In genomic region chr9:98808411-98808815, GRCh38 we compare ENCODE assay signal across 8 cellular contexts. TPM values are rescaled to one million over a fixed set of nuclear protein-coding genes. Genes with fewer than 3 reads are reported as not detected.
DNase-seq lines count a peak whose midpoint lies in the region; ATAC-seq, FAIRE-seq and TF ChIP-seq lines count a peak whose summit lies in the region.

No MANE protein-coding gene starts in this region.

- H3K4me1 ChIP-seq in BLaER1 treated with 17β-estradiol and CSF1 and Interleukin-3, amounts not matched to agents 10 nM and 100 nM, result peaks cover 17 to 43% (median 25%) of the 10 kb centered on the region in 10 experiments; a peak in 19 of 20 replicates
- H3K4me1 ChIP-seq in GM12878 (ENCODE audit: control insufficient read depth, insufficient read depth, low read length) (0 out of 2 replicates have a peak, but pooled peaks cover 4% of the 10 kb centered on the region), mononuclear cell (ENCODE audit: insufficient read depth, low read length) (peaks cover 19% of the 10 kb centered on the region)

- H3K4me3 ChIP-seq in BLaER1 treated with 17β-estradiol and CSF1 and Interleukin-3, amounts not matched to agents 10 nM and 100 nM, result peak overlapping the region; percentile 64 to 81 (median 76)
- H3K4me3 ChIP-seq in GM12878 (peak overlapping the region; percentile 68), mononuclear cell (ENCODE audit: low read length) (peak overlapping the region; percentile 44)

- POLR2A ChIA-PET in GM12878 (lab: Charles Lee), result no interaction called here

- peaks cover 0 to 11% (median 0%) of the 10 kb centered on the region in 11 experiments; a peak in 2 of 22 replicates for H4K20me1 ChIP-seq in BLaER1 treated with 17β-estradiol and CSF1 and Interleukin-3, amounts not matched to agents 10 nM and 100 nM
- no peaks in the 10 kb centered on the region for H4K20me1 ChIP-seq in GM12878 (ENCODE audit: control insufficient read depth, insufficient read depth)

- H2AFZ ChIP-seq in GM12878 (ENCODE audit: control insufficient read depth, low read depth, low read length), result peak overlapping the region; percentile 69

- peak overlapping the region; percentile 88 to 100 (median 99) for H3K4me2 ChIP-seq in BLaER1 treated with 17β-estradiol and CSF1 and Interleukin-3, amounts not matched to agents 10 nM and 100 nM
- peak overlapping the region; percentile 77 for H3K4me2 ChIP-seq in GM12878 (ENCODE audit: control insufficient read depth, insufficient read depth)

- in situ Hi-C loops in GM12878 (cut with MboI), result no loop called here

- H3K36me3 ChIP-seq in BLaER1 treated with 17β-estradiol and CSF1 and Interleukin-3, amounts not matched to agents 10 nM and 100 nM, result no peaks in the 10 kb centered on the region
- no peaks in the 10 kb centered on the region for H3K36me3 ChIP-seq in GM12878 (ENCODE audit: control insufficient read depth in 2 of 2, insufficient read depth in 2 of 2, low read length in 1 of 2)

- intact Hi-C loops in GM12878 (cut with micrococcal nuclease; ENCODE audit: unreplicated experiment), result no loop called here

- TF ChIP-seq POLR2A in GM12878 (IDR thresholded peaks at IDR 0.05; ENCODE audit: low read depth, low read length), result no peak

- H3K27me3 ChIP-seq in BLaER1 treated with 17β-estradiol and CSF1 and Interleukin-3, amounts not matched to agents 10 nM and 100 nM, result peaks cover 13 to 26% (median 19%) of the 10 kb centered on the region in 11 experiments; a peak in 21 of 22 replicates
- H3K27me3 ChIP-seq in GM12878 (replicated peaks in 1 of 2; ENCODE audit: control insufficient read depth in 2 of 2, insufficient read depth in 2 of 2, low read length in 1 of 2), result peaks cover 2 to 3% of the 10 kb centered on the region in 2 experiments
- H3K27me3 ChIP-seq in mononuclear cell (ENCODE audit: insufficient read depth, low read length), result peaks cover 24% of the 10 kb centered on the region

- no peak overlapping the region for H3K27ac ChIP-seq in BLaER1 treated with 17β-estradiol and CSF1 and Interleukin-3, amounts not matched to agents 10 nM and 100 nM
- no peak overlapping the region for H3K27ac ChIP-seq in GM12878 (ENCODE audit: control insufficient read depth, insufficient read depth)

- SMC1A ChIA-PET in GM12878 (lab: Charles Lee; ENCODE audit: uncharacterized antibody, unreplicated experiment), result no interaction called here

- CTCF ChIA-PET in GM12878 (lab: Yijun Ruan, JAX), result interaction anchor here (1.2 kb wide), 1 partner anchor 13 kb away, joined by 3 read pairs; no protein-coding TSS in a partner anchor

- FAIRE-seq in GM12878 (lab: Jason Lieb, UNC), result no peak

- peaks cover 0 to 14% (median 12%) of the 10 kb centered on the region in 11 experiments; a peak in 15 of 22 replicates for H3K9me3 ChIP-seq in BLaER1 treated with 17β-estradiol and CSF1 and Interleukin-3, amounts not matched to agents 10 nM and 100 nM (replicated peaks in 1 of 11)
- no peaks in the 10 kb centered on the region for H3K9me3 ChIP-seq in GM12878 (replicated peaks; ENCODE audit: control insufficient read depth, insufficient read depth, low read length)
- no peaks in the 10 kb centered on the region for H3K9me3 ChIP-seq in mononuclear cell (ENCODE audit: low read depth, low read length)

- peak overlapping the region in 10 of 11 experiments; percentile 41 to 83 (median 76); a peak in 17 of 22 replicates for H3K9ac ChIP-seq in BLaER1 treated with 17β-estradiol and CSF1 and Interleukin-3, amounts not matched to agents 10 nM and 100 nM
- H3K9ac ChIP-seq in GM12878 (ENCODE audit: control insufficient read depth, insufficient read depth, low read length), result peak overlapping the region; percentile 39; the same call in 1 of the 2 replicates

- no TSS peak for BruUV-seq in GM12878 (replicated peaks; lab: Mats Ljungman, UMichigan)

- ATAC-seq in GM12878 (peak; percentile 45), HG03135 (IDR thresholded peaks at IDR 0.05; ENCODE audit: unreplicated experiment) (no peak), HG02840 (IDR thresholded peaks at IDR 0.05; ENCODE audit: low FRiP score, unreplicated experiment) (no peak), GM21529 (IDR thresholded peaks at IDR 0.05; ENCODE audit: unreplicated experiment) (no peak), HG02981 (IDR thresholded peaks at IDR 0.05; ENCODE audit: unreplicated experiment) (no peak)

- no peak for TF ChIP-seq RAD21 in Ishikawa (IDR thresholded peaks at IDR 0.05; ENCODE audit: low read depth)
- TF ChIP-seq RAD21 in GM12878 (IDR thresholded peaks at IDR 0.05; ENCODE audit: insufficient read depth, low read depth, low read length), result no peak

- H3K79me2 ChIP-seq in GM12878 (ENCODE audit: control insufficient read depth, insufficient read depth, low read length), result no peaks in the 10 kb centered on the region

- RAD21 ChIA-PET in GM12878 (lab: Charles Lee; ENCODE audit: unreplicated experiment), result no interaction called here

- DNase-seq in GM12878 (ENCODE audit: low read depth, low spot score), result no peak

- TF ChIP-seq CTCF in GM12878 (IDR thresholded peaks at IDR 0.05 in 2 of 3, conservative IDR thresholded peaks at IDR 0.05 in 1 of 3; ENCODE audit: control insufficient read depth in 2 of 3, extremely low read depth in 1 of 3, insufficient read depth in 1 of 3, low read depth in 3 of 3, low read length in 3 of 3), result no peak

- WGBS in GM12878 (ENCODE audit: insufficient coverage, insufficient replicate concordance, low lambda C conversion rate, missing lambda C conversion rate), result 20% methylated on average over 17 of the region's 17 CpGs

- no peak for TF ChIP-seq EP300 in Ishikawa (IDR thresholded peaks at IDR 0.05; ENCODE audit: borderline replicate concordance)
- no peak for TF ChIP-seq EP300 in GM12878 (IDR thresholded peaks at IDR 0.05; ENCODE audit: borderline replicate concordance in 1 of 2, control insufficient read depth in 1 of 2, low read depth in 2 of 2, low read length in 2 of 2)

TF ChIP-seq in Ishikawa, 13 proteins besides CTCF, POLR2A, EP300 and RAD21 (continues in another document):
- TF ChIP-seq FOXM1 (IDR thresholded peaks at IDR 0.05; ENCODE audit: borderline replicate concordance, low read depth), result no peak
- TF ChIP-seq EGR1 (IDR thresholded peaks at IDR 0.05), result no peak

TF ChIP-seq in GM12878, 131 proteins besides CTCF, POLR2A, EP300 and RAD21:
- TF ChIP-seq PBX3 (IDR thresholded peaks at IDR 0.05; ENCODE audit: insufficient replicate concordance, low read depth, low read length) (no peak), EED (IDR thresholded peaks at IDR 0.05; ENCODE audit: low read depth) (0 out of 2 replicates have a peak, but pooled peaks have one; percentile 11)

RNA-seq across cellular contexts. Expression of gene GALNT12, which starts 0.9 kb away (rescaled TPM):
- total RNA-seq in GM12878 (2013; cell fraction: nucleolus; rRNA removed), result 8.1 and 10.0 TPM in 2 replicates
- total RNA-seq in GM12878 (2014; rRNA removed) (5.0 and 5.3 TPM in 2 replicates), GM12878 (2014; rRNA removed; fragmentation: Illumina TruSeq; extraction: Trizol) (3.5 and 3.8 TPM in 2 replicates), GM12878 (2021) (4.0 and 4.4 TPM in 2 replicates), mononuclear cell (4.5 TPM)
- polyA plus RNA-seq in GM12878 (2011; ENCODE audit: low read depth), result 1.3 TPM
- polyA plus RNA-seq in GM12878 (2011; rRNA removed) (2.3 and 3.1 TPM in 2 replicates), GM12878 (2014; fragmentation: Illumina TruSeq; extraction: Trizol) (4.3 and 5.8 TPM in 2 replicates), GM12878 (2014; fragmentation: Nextera tagmentation; extraction: Ambion mirVana) (1 to 10 TPM; 1.6 to 2.6 TPM), GM12878 (2014; rRNA removed) (4.6 and 5.0 TPM in 2 replicates), GM12878 (2016; fragmentation: Nextera tagmentation; extraction: Ambion mirVana) (under 1 TPM; 0.13 to 0.56 TPM)
- 1.0 and 1.1 TPM in 2 replicates for polyA plus RNA-seq in GM12878 (2011; cell fraction: cytosol; rRNA removed)
- 3.0 and 4.4 TPM in 2 replicates for polyA plus RNA-seq in GM12878 (2011; cell fraction: nucleus; rRNA removed)
- 1.4 and 2.1 TPM in 2 replicates for polyA plus RNA-seq in GM12878 (2012)
- polyA minus RNA-seq in GM12878 (2011; rRNA and poly(A)+ RNA removed), result 0.62 and 1.0 TPM in 2 replicates
- polyA minus RNA-seq in GM12878 (2011; cell fraction: cytosol; rRNA and poly(A)+ RNA removed), result 1.7 TPM in 1 of 2 replicates, not detected in the other
- polyA minus RNA-seq in GM12878 (2011; cell fraction: nucleus; rRNA and poly(A)+ RNA removed), result 0.36 and 0.67 TPM in 2 replicates

RNA-seq across cellular contexts. Expression of gene ANKS6, which starts 12.1 kb away (rescaled TPM):
- total RNA-seq in GM12878 (2013; cell fraction: nucleolus; rRNA removed), result 6.1 and 9.1 TPM in 2 replicates
- total RNA-seq in GM12878 (2014; rRNA removed), result 7.2 and 8.9 TPM in 2 replicates
- 6.4 and 8.0 TPM in 2 replicates for total RNA-seq in GM12878 (2014; rRNA removed; fragmentation: Illumina TruSeq; extraction: Trizol)
- total RNA-seq in GM12878 (2021), result 16.2 and 16.3 TPM in 2 replicates
- 1.6 TPM for polyA plus RNA-seq in GM12878 (2011; ENCODE audit: low read depth)
- 3.4 and 5.1 TPM in 2 replicates for polyA plus RNA-seq in GM12878 (2011; rRNA removed)
- 5.9 and 8.9 TPM in 2 replicates for polyA plus RNA-seq in GM12878 (2011; cell fraction: cytosol; rRNA removed)
- polyA plus RNA-seq in GM12878 (2011; cell fraction: nucleus; rRNA removed), result 10.6 and 14.9 TPM in 2 replicates
- polyA plus RNA-seq in GM12878 (2012), result 3.5 TPM in 2 replicates
- 6.6 and 7.0 TPM in 2 replicates for polyA plus RNA-seq in GM12878 (2014; fragmentation: Illumina TruSeq; extraction: Trizol)
- polyA plus RNA-seq in GM12878 (2014; fragmentation: Nextera tagmentation; extraction: Ambion mirVana), result 1 to 10 TPM; 2.3 to 3.0 TPM
- polyA plus RNA-seq in GM12878 (2014; rRNA removed), result 11.0 and 11.1 TPM in 2 replicates
- 1 to 10 TPM; 2.0 to 5.2 TPM for polyA plus RNA-seq in GM12878 (2016; fragmentation: Nextera tagmentation; extraction: Ambion mirVana)
- polyA minus RNA-seq in GM12878 (2011; rRNA and poly(A)+ RNA removed), result 1.9 and 5.0 TPM in 2 replicates
- polyA minus RNA-seq in GM12878 (2011; cell fraction: cytosol; rRNA and poly(A)+ RNA removed), result 2.4 and 2.9 TPM in 2 replicates
- 2.9 and 4.8 TPM in 2 replicates for polyA minus RNA-seq in GM12878 (2011; cell fraction: nucleus; rRNA and poly(A)+ RNA removed)
- 5.9 TPM for total RNA-seq in mononuclear cell
